8 cellular contexts compared by ENCODE assay signal in the genomic region with DNA sequence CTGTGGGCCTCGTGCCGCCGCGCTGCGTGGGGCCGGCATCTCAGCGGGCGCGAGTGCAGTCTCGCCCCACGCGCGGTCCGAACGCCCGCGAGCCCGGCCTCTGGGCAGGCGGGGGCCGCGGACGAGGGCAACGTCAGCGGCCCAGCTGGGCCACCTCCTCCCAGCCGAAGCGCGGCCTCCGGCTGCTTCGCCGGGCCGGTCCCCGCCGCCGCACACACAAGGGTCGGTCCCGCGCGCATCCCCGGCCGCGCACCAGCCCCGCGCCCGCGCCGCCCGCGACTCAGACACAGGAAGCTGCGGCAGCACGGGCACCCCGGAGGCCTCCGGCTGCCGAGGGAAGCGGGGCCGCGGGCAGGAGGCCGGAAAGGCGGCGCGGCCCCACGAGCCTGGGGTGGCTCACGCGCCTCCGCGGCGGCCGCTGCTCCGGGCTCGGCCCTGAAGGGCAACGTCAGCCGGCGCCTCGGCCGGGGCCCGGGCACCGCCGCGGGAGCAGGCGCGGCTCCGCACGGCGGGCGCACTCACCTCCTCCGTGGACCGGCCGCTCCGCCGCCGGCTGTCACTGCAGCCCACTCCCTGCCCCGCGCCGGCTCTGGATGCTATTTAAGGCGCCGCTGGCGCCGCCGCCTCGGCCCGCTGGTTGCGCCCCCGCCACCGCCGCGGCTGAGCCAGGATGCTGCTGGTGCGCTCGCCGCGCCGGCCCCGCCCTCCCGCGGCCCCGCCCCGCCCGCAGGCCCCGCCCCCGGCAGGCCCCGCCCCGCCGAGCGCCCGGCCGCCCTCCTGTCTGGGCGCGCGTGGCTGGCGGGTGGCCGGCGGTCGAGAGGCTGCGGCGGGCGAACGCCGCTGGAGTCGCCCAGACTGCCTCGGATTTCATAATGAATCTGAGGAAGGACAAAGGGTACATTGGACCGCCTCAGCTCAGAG. TPM values are rescaled to one million over a fixed set of nuclear protein-coding genes. Genes with fewer than 3 reads are reported as not detected.
DNase-seq lines count a peak whose midpoint lies in the region; ATAC-seq and TF ChIP-seq lines count a peak whose summit lies in the region.

A gene with protein sequence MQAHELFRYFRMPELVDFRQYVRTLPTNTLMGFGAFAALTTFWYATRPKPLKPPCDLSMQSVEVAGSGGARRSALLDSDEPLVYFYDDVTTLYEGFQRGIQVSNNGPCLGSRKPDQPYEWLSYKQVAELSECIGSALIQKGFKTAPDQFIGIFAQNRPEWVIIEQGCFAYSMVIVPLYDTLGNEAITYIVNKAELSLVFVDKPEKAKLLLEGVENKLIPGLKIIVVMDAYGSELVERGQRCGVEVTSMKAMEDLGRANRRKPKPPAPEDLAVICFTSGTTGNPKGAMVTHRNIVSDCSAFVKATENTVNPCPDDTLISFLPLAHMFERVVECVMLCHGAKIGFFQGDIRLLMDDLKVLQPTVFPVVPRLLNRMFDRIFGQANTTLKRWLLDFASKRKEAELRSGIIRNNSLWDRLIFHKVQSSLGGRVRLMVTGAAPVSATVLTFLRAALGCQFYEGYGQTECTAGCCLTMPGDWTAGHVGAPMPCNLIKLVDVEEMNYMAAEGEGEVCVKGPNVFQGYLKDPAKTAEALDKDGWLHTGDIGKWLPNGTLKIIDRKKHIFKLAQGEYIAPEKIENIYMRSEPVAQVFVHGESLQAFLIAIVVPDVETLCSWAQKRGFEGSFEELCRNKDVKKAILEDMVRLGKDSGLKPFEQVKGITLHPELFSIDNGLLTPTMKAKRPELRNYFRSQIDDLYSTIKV (minus strand): TSS at position 575 of the 921 bp plus-strand sequence. CDS start 22,454 bp downstream, outside the sequence.

- no TSS peak for BruUV-seq in Panc1 (replicated peaks; lab: Mats Ljungman, UMichigan)

- peaks cover 0 to 2% (median 0%) of the 10 kb centered on the region in 8 donors for H3K9me3 Mint-ChIP-seq in CD4-positive, alpha-beta memory T cell
- H3K9me3 Mint-ChIP-seq in activated T-cell treated with anti-CD3 and anti-CD28 coated beads, Interleukin-2, amount 50 U/mL, for 72 hours = no peaks in the 10 kb centered on the region
- no peaks in the 10 kb centered on the region for H3K9me3 Mint-ChIP-seq in naive thymus-derived CD8-positive, alpha-beta T cell

- H3K4me3 ChIP-seq in CD4-positive, alpha-beta memory T cell (ENCODE audit: low read length in 2 of 2) = peak within 1 kb of the TSS; percentile 24 to 55
- peak within 1 kb of the TSS; percentile 57 to 62 for H3K4me3 ChIP-seq in Panc1 (ENCODE audit: low read depth in 2 of 2, low read length in 2 of 2)

- no peaks in the 10 kb centered on the region for H3K9me3 ChIP-seq in CD4-positive, alpha-beta memory T cell (ENCODE audit: control insufficient read depth in 1 of 2, low read length in 2 of 2)
- no peaks in the 10 kb centered on the region for H3K9me3 ChIP-seq in Panc1 (ENCODE audit: control insufficient read depth, insufficient read depth, low read depth, low read length)

- H3K27ac Mint-ChIP-seq in CD4-positive, alpha-beta memory T cell = peak within 1 kb of the TSS; percentile 85 to 97 (median 93)
- peak within 1 kb of the TSS; percentile 96 for H3K27ac Mint-ChIP-seq in activated T-cell treated with anti-CD3 and anti-CD28 coated beads, Interleukin-2, amount 50 U/mL, for 72 hours
- peak within 1 kb of the TSS; percentile 82 to 97 (median 90) for H3K27ac Mint-ChIP-seq in naive thymus-derived CD8-positive, alpha-beta T cell

- ATAC-seq in GM19351 (IDR thresholded peaks at IDR 0.05; ENCODE audit: unreplicated experiment) = peak; percentile 76
- ATAC-seq in HG03469 (IDR thresholded peaks at IDR 0.05; ENCODE audit: unreplicated experiment) = peak; percentile 47
- peak; percentile 93 for ATAC-seq in Panc1
- peak; percentile 82 to 83 for ATAC-seq in activated T-cell treated with anti-CD3 and anti-CD28 coated beads, Interleukin-2, amount 50 U/mL, for 72 hours (replicated peaks in 1 of 2)
- peak; percentile 78 to 79 for ATAC-seq in naive thymus-derived CD8-positive, alpha-beta T cell

- CTCF ChIA-PET in CD4-positive, alpha-beta memory T cell (lab: Charles Lee; ENCODE audit: partially characterized antibody) = interaction anchor here (1.3 kb wide), 1 partner anchor 80 kb away, joined by 3 read pairs; no protein-coding TSS in a partner anchor
- CTCF ChIA-PET in Panc1 (lab: Charles Lee) = no interaction called here

- H3K27me3 ChIP-seq in CD4-positive, alpha-beta memory T cell (ENCODE audit: insufficient read depth, low read length) = no peaks in the 10 kb centered on the region
- H3K27me3 ChIP-seq in Panc1 (ENCODE audit: control insufficient read depth, insufficient read depth, low read length) = no peaks in the 10 kb centered on the region

- H3K27me3 Mint-ChIP-seq in CD4-positive, alpha-beta memory T cell = no peaks in the 10 kb centered on the region
- no peaks in the 10 kb centered on the region for H3K27me3 Mint-ChIP-seq in activated T-cell treated with anti-CD3 and anti-CD28 coated beads, Interleukin-2, amount 50 U/mL, for 72 hours (ENCODE audit: low read depth)
- H3K27me3 Mint-ChIP-seq in naive thymus-derived CD8-positive, alpha-beta T cell = no peaks in the 10 kb centered on the region

- TF ChIP-seq CTCF in Panc1 (IDR thresholded peaks at IDR 0.05) = no peak; the same call in 1 of the 2 replicates

- in situ Hi-C loops in Panc1 (cut with HindIII; ENCODE audit: low pct_unique_long_range_greater_than_20kb, low sequenced_read_pairs) = no loop called here

- no peaks in the 10 kb centered on the region for H3K36me3 ChIP-seq in CD4-positive, alpha-beta memory T cell (ENCODE audit: insufficient read depth, low read length)
- H3K36me3 ChIP-seq in Panc1 (ENCODE audit: control insufficient read depth, insufficient read depth, low read length) = no peaks in the 10 kb centered on the region

- DNase-seq in CD4-positive, alpha-beta memory T cell = peak; percentile 73 to 80 (median 79)
- no peak for DNase-seq in Panc1 (ENCODE audit: low read depth, low spot score)
- DNase-seq in activated T-cell treated with anti-CD3 and anti-CD28 coated beads, Interleukin-2, amount 50 U/mL, for 72 hours = peak; percentile 83
- DNase-seq in fibroblast of gingiva (ENCODE audit: low read depth) = peak; percentile 69
- DNase-seq in naive thymus-derived CD8-positive, alpha-beta T cell = peak in 9 of 10 donors; percentile 64 to 88 (median 75)
- DNase-seq in stimulated activated naive CD4-positive, alpha-beta T cell treated with Interleukin-2 at 50 U/mL for 16 hours (lab: John Stamatoyannopoulos, UW) = peak; percentile 74

- intact Hi-C loops in CD4-positive, alpha-beta memory T cell (cut with micrococcal nuclease) = loop anchor here (1.0 to 5.0 kb wide), 8 partner anchors 78 to 647 kb away; a partner anchor contains a TSS
- intact Hi-C loops in Panc1 (cut with micrococcal nuclease; ENCODE audit: unreplicated experiment) = loop anchor here (2.0 kb wide), 1 partner anchor 79 kb away; no protein-coding TSS in a partner anchor

- peak within 1 kb of the TSS; percentile 56 for H3K27ac ChIP-seq in CD4-positive, alpha-beta memory T cell (ENCODE audit: low read depth, low read length)
- peak within 1 kb of the TSS; percentile 48; the same call in 1 of the 2 replicates for H3K27ac ChIP-seq in Panc1 (ENCODE audit: low read length)

- peak within 1 kb of the TSS; percentile 85 to 97 (median 91) for H3K4me3 Mint-ChIP-seq in CD4-positive, alpha-beta memory T cell
- peak within 1 kb of the TSS; percentile 97 to 99 for H3K4me3 Mint-ChIP-seq in activated T-cell treated with anti-CD3 and anti-CD28 coated beads, Interleukin-2, amount 50 U/mL, for 72 hours
- peak within 1 kb of the TSS; percentile 82 to 97 (median 92) for H3K4me3 Mint-ChIP-seq in naive thymus-derived CD8-positive, alpha-beta T cell

- POLR2A ChIA-PET in CD4-positive, alpha-beta memory T cell (lab: Charles Lee; ENCODE audit: partially characterized antibody) = interaction anchor here (0.7 to 3.4 kb wide), 7 partner anchors 34 to 1365 kb away, joined by 3 to 17 read pairs (median 4); a partner anchor contains a TSS
- POLR2A ChIA-PET in Panc1 (lab: Charles Lee) = no interaction called here
- POLR2A ChIA-PET in naive thymus-derived CD8-positive, alpha-beta T cell (lab: Charles Lee) = interaction anchor here (1.2 to 1.6 kb wide), 4 partner anchors 63 to 1366 kb away, joined by 3 to 6 read pairs (median 4); a partner anchor contains a TSS

- H3K4me1 Mint-ChIP-seq in CD4-positive, alpha-beta memory T cell = peaks cover 13 to 45% (median 19%) of the 10 kb centered on the region in 4 donors
- peaks cover 43% of the 10 kb centered on the region for H3K4me1 Mint-ChIP-seq in activated T-cell treated with anti-CD3 and anti-CD28 coated beads, Interleukin-2, amount 50 U/mL, for 72 hours (ENCODE audit: low read depth)
- H3K4me1 Mint-ChIP-seq in naive thymus-derived CD8-positive, alpha-beta T cell = peaks cover 17 to 38% (median 31%) of the 10 kb centered on the region in 4 donors

- H3K4me1 ChIP-seq in CD4-positive, alpha-beta memory T cell (ENCODE audit: insufficient read depth, low read length) = peaks cover 24% of the 10 kb centered on the region
- peaks cover 2% of the 10 kb centered on the region; the same call in 1 of the 2 replicates for H3K4me1 ChIP-seq in Panc1 (ENCODE audit: control insufficient read depth, insufficient read depth, low read length)

- H3K36me3 Mint-ChIP-seq in CD4-positive, alpha-beta memory T cell = peaks cover 0 to 7% of the 10 kb centered on the region in 2 donors
- H3K36me3 Mint-ChIP-seq in activated T-cell treated with anti-CD3 and anti-CD28 coated beads, Interleukin-2, amount 50 U/mL, for 72 hours (ENCODE audit: insufficient read depth in 2 of 2) = peaks cover 0 to 2% of the 10 kb centered on the region in 2 donors
- no peaks in the 10 kb centered on the region for H3K36me3 Mint-ChIP-seq in naive thymus-derived CD8-positive, alpha-beta T cell

RNA-seq across cellular contexts. Expression of the gene that starts here (rescaled TPM):
- total RNA-seq in CD4-positive, alpha-beta memory T cell = 10 to 100 TPM; 11.5 to 12.9 TPM
- polyA plus RNA-seq in CD4-positive, alpha-beta memory T cell = 1 to 10 TPM; 4.0 to 6.8 TPM
- total RNA-seq in Panc1 (2021; ENCODE audit: unreplicated experiment) = 15.4 TPM
- 10.1 TPM for polyA plus RNA-seq in Panc1 (2012; ENCODE audit: insufficient read length)
- total RNA-seq in activated T-cell treated with anti-CD3 and anti-CD28 coated beads, Interleukin-2, amount 50 U/mL, for 72 hours = 10 to 100 TPM; 31.3 to 39.5 TPM
- 10 to 100 TPM in 1 of 2 experiments, 1 to 10 TPM in 1; 8.2 to 10.7 TPM for total RNA-seq in naive thymus-derived CD8-positive, alpha-beta T cell
- 1 to 10 TPM; 2.2 to 3.2 (median 2.3) TPM for polyA plus RNA-seq in naive thymus-derived CD8-positive, alpha-beta T cell
